Comparison of ENCODE assay signal across 8 cellular contexts in genomic region chr14:105477659-105478623, GRCh38.
DNase-seq lines count a peak whose midpoint lies in the region; ATAC-seq and TF ChIP-seq lines count a peak whose summit lies in the region.

No MANE protein-coding gene starts in this region.

- no peak for TF ChIP-seq POLR2A in erythroblast (IDR thresholded peaks at IDR 0.05; ENCODE audit: low read length)

- peak overlapping the region; percentile 47 for H3K4me3 Mint-ChIP-seq in nephron progenitor cell

- peaks cover 58% of the 10 kb centered on the region for H3K27me3 Mint-ChIP-seq in nephron progenitor cell (ENCODE audit: low read depth, poor library complexity)

- H3K4me1 Mint-ChIP-seq in nephron progenitor cell, result peaks cover 30% of the 10 kb centered on the region

- no peak for TF ChIP-seq CTCF in nephron progenitor cell (IDR thresholded peaks at IDR 0.05)

- peaks cover 3% of the 10 kb centered on the region for H3K9me3 Mint-ChIP-seq in nephron progenitor cell

- ATAC-seq in GM18519 (IDR thresholded peaks at IDR 0.05; ENCODE audit: low FRiP score, unreplicated experiment) (no peak), GM18502 (IDR thresholded peaks at IDR 0.05; ENCODE audit: poor library complexity, unreplicated experiment) (no peak)

- DNase-seq in GM03348 (ENCODE audit: low spot score) (peak; percentile 37), NCI-H2196 (lab: John Stamatoyannopoulos, UW; ENCODE audit: unreplicated experiment) (peak; percentile 25), nephron progenitor cell (peak; percentile 23), AG08395 (ENCODE audit: low spot score) (no peak), erythroblast (lab: John Stamatoyannopoulos, UW) (no peak)
- peak; percentile 74 for DNase-seq in central memory CD4-positive, alpha-beta T cell

- H3K27ac Mint-ChIP-seq in nephron progenitor cell, result no peak overlapping the region

- H3K36me3 Mint-ChIP-seq in nephron progenitor cell (ENCODE audit: low read depth), result no peaks in the 10 kb centered on the region

Comparison
In these comparisons a context has a peak if more than half of its experiments do, and no peak if none do; other contexts are left out.
1. DNase-seq: peak in GM03348 (single experiment), NCI-H2196 (single experiment), central memory CD4-positive, alpha-beta T cell (single experiment) and nephron progenitor cell (single experiment); none in AG08395 (single experiment) and erythroblast (0 of 2).